10 cellular contexts compared by ENCODE assay signal in genomic region chr17:50101346-50102163, GRCh38. TPM values are rescaled to one million over a fixed set of nuclear protein-coding genes. Genes with fewer than 3 reads are reported as not detected.
A peak's percentile ranks its signal among the peaks of the same experiment; 100 is the strongest.
DNase-seq lines count a peak whose midpoint lies in the region; ATAC-seq and TF ChIP-seq lines count a peak whose summit lies in the region.
"Had no signal": no experiment of that assay in that cellular context is flagged by ENCODE, and none has a peak within 500 bp of the region (broad histone marks: within the 10 kb centered on the region; RNA-seq: fewer than 3 reads in every experiment).

No MANE protein-coding gene starts in this region.

- H3K27me3 ChIP-seq in heart right ventricle = no peaks in the 10 kb centered on the region
- H3K27me3 ChIP-seq in Caco-2 (replicated peaks; ENCODE audit: control insufficient read depth, insufficient read depth, low read length) = no peaks in the 10 kb centered on the region

- H3K4me3 Mint-ChIP-seq in osteocyte (ENCODE audit: unreplicated experiment) (no peak overlapping the region), Caco-2 (ENCODE audit: unreplicated experiment) (no peak overlapping the region)
- no peak overlapping the region for H3K4me3 Mint-ChIP-seq in activated CD4-positive, alpha-beta memory T cell treated with anti-CD3 and anti-CD28 coated beads, Interleukin-2, amount 10 ng/mL, durations not matched to agents 7 days and 5 days
- H3K4me3 Mint-ChIP-seq: activated naive CD8-positive, alpha-beta T cell; CD4-positive, CD25-positive, alpha-beta regulatory T cell had no signal

- H3K27ac Mint-ChIP-seq in osteocyte (ENCODE audit: unreplicated experiment) = peak overlapping the region; percentile 31
- no peak overlapping the region for H3K27ac Mint-ChIP-seq in activated CD4-positive, alpha-beta memory T cell treated with anti-CD3 and anti-CD28 coated beads, Interleukin-2, amount 10 ng/mL, durations not matched to agents 7 days and 5 days
- H3K27ac Mint-ChIP-seq in Caco-2 (ENCODE audit: unreplicated experiment) = no peak overlapping the region
- H3K27ac Mint-ChIP-seq: activated naive CD8-positive, alpha-beta T cell; CD4-positive, CD25-positive, alpha-beta regulatory T cell had no signal

- H3K9me3 Mint-ChIP-seq in osteocyte (ENCODE audit: unreplicated experiment) = no peaks in the 10 kb centered on the region
- no peaks in the 10 kb centered on the region for H3K9me3 Mint-ChIP-seq in activated CD4-positive, alpha-beta memory T cell treated with anti-CD3 and anti-CD28 coated beads, Interleukin-2, amount 10 ng/mL, durations not matched to agents 7 days and 5 days
- H3K9me3 Mint-ChIP-seq in Caco-2 (ENCODE audit: unreplicated experiment) = no peaks in the 10 kb centered on the region
- H3K9me3 Mint-ChIP-seq: CD4-positive, CD25-positive, alpha-beta regulatory T cell had no signal

- DNase-seq in Caki2 (ENCODE audit: low read depth) = peak; percentile 73
- DNase-seq in SK-N-DZ (ENCODE audit: low spot score) = peak; percentile 58
- DNase-seq in heart right ventricle = peak; percentile 49 to 70
- DNase-seq in osteocyte (ENCODE audit: extremely low spot score, unreplicated experiment) = no peak
- DNase-seq in ecto neural progenitor cell (ENCODE audit: low spot score) = no peak
- no peak for DNase-seq in activated CD4-positive, alpha-beta memory T cell treated with anti-CD3 and anti-CD28 coated beads, Interleukin-2, amount 10 ng/mL, durations not matched to agents 7 days and 5 days
- no peak for DNase-seq in NCI-H1105 treated with DMSO at 0.1 percent for 48 hours (lab: John Stamatoyannopoulos, UW)
- no peak for DNase-seq in Caco-2
- DNase-seq: CD4-positive, CD25-positive, alpha-beta regulatory T cell had no signal

- H3K27ac ChIP-seq in heart right ventricle = peak overlapping the region; percentile 74 to 97 (median 90)

- H3K36me3 Mint-ChIP-seq in osteocyte (ENCODE audit: unreplicated experiment) (peaks cover 32% of the 10 kb centered on the region), Caco-2 (ENCODE audit: insufficient read depth, unreplicated experiment) (no peaks in the 10 kb centered on the region)
- H3K36me3 Mint-ChIP-seq in activated CD4-positive, alpha-beta memory T cell treated with anti-CD3 and anti-CD28 coated beads, Interleukin-2, amount 10 ng/mL, durations not matched to agents 7 days and 5 days (ENCODE audit: low read depth) = peaks cover 3% of the 10 kb centered on the region
- H3K36me3 Mint-ChIP-seq: activated naive CD8-positive, alpha-beta T cell had no signal

- intact Hi-C loops in heart right ventricle (cut with DNase I) (loop anchor here in 1 of 10 donors (5.0 kb wide), 1 partner anchor 76 kb away; no protein-coding TSS in a partner anchor), Caco-2 (cut with micrococcal nuclease; ENCODE audit: unreplicated experiment) (no loop called here)

- POLR2A ChIA-PET in activated CD4-positive, alpha-beta memory T cell treated with anti-CD3 and anti-CD28 coated beads, Interleukin-2, amount 10 ng/mL, durations not matched to agents 7 days and 5 days (lab: Charles Lee) = no interaction called here
- POLR2A ChIA-PET in Caco-2 (lab: Charles Lee) = no interaction called here

- H3K27me3 Mint-ChIP-seq in osteocyte (ENCODE audit: unreplicated experiment) (no peaks in the 10 kb centered on the region), Caco-2 (ENCODE audit: insufficient read depth, unreplicated experiment) (no peaks in the 10 kb centered on the region)
- no peaks in the 10 kb centered on the region for H3K27me3 Mint-ChIP-seq in activated CD4-positive, alpha-beta memory T cell treated with anti-CD3 and anti-CD28 coated beads, Interleukin-2, amount 10 ng/mL, durations not matched to agents 7 days and 5 days
- H3K27me3 Mint-ChIP-seq: activated naive CD8-positive, alpha-beta T cell; CD4-positive, CD25-positive, alpha-beta regulatory T cell had no signal

- CTCF ChIA-PET in activated CD4-positive, alpha-beta memory T cell treated with anti-CD3 and anti-CD28 coated beads, Interleukin-2, amount 10 ng/mL, durations not matched to agents 7 days and 5 days (lab: Charles Lee) = no interaction called here
- CTCF ChIA-PET in Caco-2 (lab: Charles Lee) = no interaction called here

- BruUV-seq in Caco-2 (replicated peaks; lab: Mats Ljungman, UMichigan) = no TSS peak

- H3K9me3 ChIP-seq in heart right ventricle (no peaks in the 10 kb centered on the region), Caco-2 (no peaks in the 10 kb centered on the region)

- H3K4me1 ChIP-seq in heart right ventricle (peaks cover 19 to 74% (median 51%) of the 10 kb centered on the region in 9 donors), Caco-2 (no peaks in the 10 kb centered on the region)

- peak overlapping the region in 5 of 10 donors; percentile 5 to 29 (median 14) for H3K4me3 ChIP-seq in heart right ventricle
- no peak overlapping the region for H3K4me3 ChIP-seq in Caco-2 (ENCODE audit: low read depth, low read length)

- ATAC-seq in heart right ventricle = peak; percentile 41 to 88 (median 73)

- in situ Hi-C loops in Caki2 (cut with HindIII; ENCODE audit: low pct_unique_long_range_greater_than_20kb, low sequenced_read_pairs) = no loop called here

- peaks cover 40% of the 10 kb centered on the region for H3K4me1 Mint-ChIP-seq in osteocyte (ENCODE audit: unreplicated experiment)
- peaks cover 8% of the 10 kb centered on the region for H3K4me1 Mint-ChIP-seq in activated CD4-positive, alpha-beta memory T cell treated with anti-CD3 and anti-CD28 coated beads, Interleukin-2, amount 10 ng/mL, durations not matched to agents 7 days and 5 days
- no peaks in the 10 kb centered on the region for H3K4me1 Mint-ChIP-seq in Caco-2 (ENCODE audit: low read depth, unreplicated experiment)

- WGBS in heart right ventricle, 2 donors = 45 to 53% methylated on average over 17 of the region's 17 CpGs

- peak in 2 of 9 donors; percentile 2 to 12 for TF ChIP-seq CTCF in heart right ventricle (IDR thresholded peaks at IDR 0.05)
- no peak for TF ChIP-seq CTCF in osteocyte (IDR thresholded peaks at IDR 0.05)
- no peak for TF ChIP-seq CTCF in Caco-2 (IDR thresholded peaks at IDR 0.05; ENCODE audit: insufficient read depth in 1 of 2, low read depth in 1 of 2, low read length in 1 of 2, severe bottlenecking in 1 of 2, unreplicated experiment in 1 of 2)

- H3K36me3 ChIP-seq in heart right ventricle = peaks cover 0 to 88% (median 45%) of the 10 kb centered on the region in 9 donors
- no peaks in the 10 kb centered on the region for H3K36me3 ChIP-seq in Caco-2 (ENCODE audit: control insufficient read depth, insufficient read depth, low read length)

RNA-seq across cellular contexts. Expression of gene PDK2, which starts 6.4 kb away (rescaled TPM):
- total RNA-seq in Caki2 (2014; rRNA removed; shearing (Covaris generic); ENCODE audit: low replicate concordance) = 17.8 and 58.4 TPM in 2 replicates
- 24.2 and 27.4 TPM in 2 replicates for polyA plus RNA-seq in SK-N-DZ (2014; cell fraction: cytosol; rRNA removed)
- 17.1 and 34.6 TPM in 2 replicates for polyA plus RNA-seq in SK-N-DZ (2014; cell fraction: nucleus; rRNA removed)
- total RNA-seq in heart right ventricle = 100 to 1,000 TPM; 161 to 337 (median 231) TPM
- 100 to 1,000 TPM in 1 of 2 donors, 10 to 100 TPM in 1; 88.1 to 129 TPM for polyA plus RNA-seq in heart right ventricle
- 66.2 and 67.0 TPM in 2 replicates for total RNA-seq in osteocyte
- 10 to 100 TPM; 19.6 to 23.4 TPM for total RNA-seq in activated CD4-positive, alpha-beta memory T cell treated with anti-CD3 and anti-CD28 coated beads, Interleukin-2, amount 10 ng/mL, durations not matched to agents 7 days and 5 days
- total RNA-seq in Caco-2 (2022) = 10.5 and 15.2 TPM in 2 replicates

RNA-seq across cellular contexts. Expression of gene SAMD14, which starts 28.4 kb away (rescaled TPM):
- 0.07 and 0.26 TPM in 2 replicates for total RNA-seq in Caki2 (2014; rRNA removed; shearing (Covaris generic); ENCODE audit: low replicate concordance)
- polyA plus RNA-seq in SK-N-DZ (2014; cell fraction: cytosol; rRNA removed) = 24.3 and 33.6 TPM in 2 replicates
- 64.8 and 91.0 TPM in 2 replicates for polyA plus RNA-seq in SK-N-DZ (2014; cell fraction: nucleus; rRNA removed)
- total RNA-seq in heart right ventricle (1 to 10 TPM; 1.5 to 3.8 (median 1.9) TPM), osteocyte (36.1 and 36.8 TPM in 2 replicates), Caco-2 (2022) (2.2 and 3.4 TPM in 2 replicates)
- 1 to 10 TPM; 1.9 to 3.8 TPM for polyA plus RNA-seq in heart right ventricle
- total RNA-seq in activated CD4-positive, alpha-beta memory T cell treated with anti-CD3 and anti-CD28 coated beads, Interleukin-2, amount 10 ng/mL, durations not matched to agents 7 days and 5 days = 1 to 10 TPM in 1 of 2 experiments, under 1 TPM in 1; 0.68 to 1.3 TPM

RNA-seq across cellular contexts. Expression of gene ITGA3, which starts 45.6 kb away (rescaled TPM):
- 419 and 501 TPM in 2 replicates for total RNA-seq in Caki2 (2014; rRNA removed; shearing (Covaris generic); ENCODE audit: low replicate concordance)
- 0.78 and 1.8 TPM in 2 replicates for polyA plus RNA-seq in SK-N-DZ (2014; cell fraction: cytosol; rRNA removed)
- 1.8 and 3.1 TPM in 2 replicates for polyA plus RNA-seq in SK-N-DZ (2014; cell fraction: nucleus; rRNA removed)
- 10 to 100 TPM; 12.5 to 44.2 (median 22.5) TPM for total RNA-seq in heart right ventricle
- polyA plus RNA-seq in heart right ventricle = 10 to 100 TPM; 26.1 to 39.9 TPM
- total RNA-seq in osteocyte = 201 and 221 TPM in 2 replicates
- 10 to 100 TPM; 12.5 to 13.4 TPM for total RNA-seq in activated CD4-positive, alpha-beta memory T cell treated with anti-CD3 and anti-CD28 coated beads, Interleukin-2, amount 10 ng/mL, durations not matched to agents 7 days and 5 days
- 10.4 and 14.7 TPM in 2 replicates for total RNA-seq in Caco-2 (2022)

RNA-seq across cellular contexts. Expression of gene PPP1R9B, which starts 48.9 kb away (rescaled TPM):
- total RNA-seq in Caki2 (2014; rRNA removed; shearing (Covaris generic); ENCODE audit: low replicate concordance) = 31.5 and 34.7 TPM in 2 replicates
- 13.1 and 25.6 TPM in 2 replicates for polyA plus RNA-seq in SK-N-DZ (2014; cell fraction: cytosol; rRNA removed)
- 37.4 and 48.4 TPM in 2 replicates for polyA plus RNA-seq in SK-N-DZ (2014; cell fraction: nucleus; rRNA removed)
- 10 to 100 TPM; 17.3 to 45.4 (median 26.9) TPM for total RNA-seq in heart right ventricle
- polyA plus RNA-seq in heart right ventricle = 10 to 100 TPM; 22.4 to 42.7 TPM
- total RNA-seq in osteocyte = 175 and 176 TPM in 2 replicates
- 100 to 1,000 TPM; 136 to 137 TPM for total RNA-seq in activated CD4-positive, alpha-beta memory T cell treated with anti-CD3 and anti-CD28 coated beads, Interleukin-2, amount 10 ng/mL, durations not matched to agents 7 days and 5 days
- 74.8 and 76.2 TPM in 2 replicates for total RNA-seq in Caco-2 (2022)

Comparison
In these comparisons a context has a peak if more than half of its experiments do, and no peak if none do; other contexts are left out.
1. DNase-seq: peak in Caki2 (single experiment), SK-N-DZ (single experiment) and heart right ventricle (2 of 2); none in osteocyte (single experiment), ecto neural progenitor cell (single experiment), activated CD4-positive, alpha-beta memory T cell treated with anti-CD3 and anti-CD28 coated beads, Interleukin-2, amount 10 ng/mL, durations not matched to agents 7 days and 5 days (single experiment), NCI-H1105 treated with DMSO at 0.1 percent for 48 hours (single experiment) and Caco-2 (0 of 2).